ENCODE assay signal across 8 cellular contexts in genomic region chr17:5111402-5112204, GRCh38. TPM values are rescaled to one million over a fixed set of nuclear protein-coding genes. Genes with fewer than 3 reads are reported as not detected.
A peak's percentile ranks its signal among the peaks of the same experiment; 100 is the strongest.
DNase-seq lines count a peak whose midpoint lies in the region; ATAC-seq and TF ChIP-seq lines count a peak whose summit lies in the region.

Gene ZNF232, minus strand, starts transcription at chr17:5111878. Its CDS starts 56 bp downstream, at chr17:5111822.

- H3K27me3 Mint-ChIP-seq in activated naive CD8-positive, alpha-beta T cell treated with anti-CD3 and anti-CD28 coated beads, Interleukin-2, amount 50 U/mL, for 24 hours = peaks cover 14% of the 10 kb centered on the region

- H3K4me3 Mint-ChIP-seq in activated naive CD8-positive, alpha-beta T cell treated with anti-CD3 and anti-CD28 coated beads, Interleukin-2, amount 50 U/mL, for 24 hours = peak within 1 kb of the TSS; percentile 85

- peaks cover 62% of the 10 kb centered on the region for H3K36me3 Mint-ChIP-seq in activated naive CD8-positive, alpha-beta T cell treated with anti-CD3 and anti-CD28 coated beads, Interleukin-2, amount 50 U/mL, for 24 hours (ENCODE audit: low read depth)

- TF ChIP-seq CTCF in GM06990 (IDR thresholded peaks at IDR 0.05; ENCODE audit: insufficient read depth, low read length, poor library complexity, severe bottlenecking) (peak; percentile 2), cardiac muscle cell (IDR thresholded peaks at IDR 0.05; ENCODE audit: low read depth, low read length) (no peak), parathyroid adenoma (IDR thresholded peaks at IDR 0.05) (no peak), tibial nerve (IDR thresholded peaks at IDR 0.05) (peak in 2 of 5 experiments; percentile 14 to 44)

- H3K9me3 ChIP-seq in cardiac muscle cell (ENCODE audit: low read depth) (no peaks in the 10 kb centered on the region), parathyroid adenoma (ENCODE audit: control insufficient read depth, low read length) (no peaks in the 10 kb centered on the region), tibial nerve (peaks cover 0 to 4% (median 0%) of the 10 kb centered on the region in 4 donors)

- 1% methylated on average over 38 to 45 of the region's 69 CpGs for WGBS in tibial nerve, 2 donors

- peak within 1 kb of the TSS; percentile 77 for H2AFZ ChIP-seq in parathyroid adenoma

- H3K27me3 ChIP-seq in GM06990 (replicated peaks; ENCODE audit: control insufficient read depth, insufficient read depth, low read length) (no peaks in the 10 kb centered on the region), cardiac muscle cell (no peaks in the 10 kb centered on the region), parathyroid adenoma (ENCODE audit: control insufficient read depth, insufficient read depth, low read length) (peaks cover 7% of the 10 kb centered on the region), tibial nerve (peaks cover 0 to 23% of the 10 kb centered on the region in 2 donors)

- H3K79me2 ChIP-seq in parathyroid adenoma = no peaks in the 10 kb centered on the region

- H3K4me1 ChIP-seq in cardiac muscle cell (ENCODE audit: low read depth) = peaks cover 13% of the 10 kb centered on the region
- H3K4me1 ChIP-seq in parathyroid adenoma = no peaks in the 10 kb centered on the region
- H3K4me1 ChIP-seq in tibial nerve = peaks cover 0 to 14% (median 10%) of the 10 kb centered on the region in 4 donors

- DNase-seq in GM06990 (ENCODE audit: extremely low read depth, insufficient read length) (peak; percentile 96), NCI-H1417 (lab: John Stamatoyannopoulos, UW) (peak; percentile 90 to 96 (median 92)), SW480 (ENCODE audit: low spot score) (peak; percentile 95), cardiac muscle cell (ENCODE audit: low read depth in 1 of 2, low spot score in 1 of 2) (peak; percentile 96 to 98), tibial nerve (ENCODE audit: low spot score in 2 of 2) (peak; percentile 73 to 81)
- DNase-seq in activated naive CD8-positive, alpha-beta T cell treated with anti-CD3 and anti-CD28 coated beads, Interleukin-2, amount 50 U/mL, for 24 hours = peak; percentile 95

- no peaks in the 10 kb centered on the region for H3K9me3 Mint-ChIP-seq in activated naive CD8-positive, alpha-beta T cell treated with anti-CD3 and anti-CD28 coated beads, Interleukin-2, amount 50 U/mL, for 24 hours

- H3K4me3 ChIP-seq in GM06990 (replicated peaks; ENCODE audit: low read depth, low read length) (peak within 1 kb of the TSS; percentile 96), cardiac muscle cell (peak within 1 kb of the TSS; percentile 58), parathyroid adenoma (ENCODE audit: low read depth, low read length) (peak within 1 kb of the TSS; percentile 97), tibial nerve (peak within 1 kb of the TSS; percentile 71 to 96 (median 76))

- H3K36me3 ChIP-seq in GM06990 (ENCODE audit: control insufficient read depth, insufficient read depth, low read length) (peaks cover 8% of the 10 kb centered on the region), cardiac muscle cell (no peaks in the 10 kb centered on the region), parathyroid adenoma (ENCODE audit: control insufficient read depth, insufficient read depth, low read length) (no peaks in the 10 kb centered on the region), tibial nerve (peaks cover 0 to 48% (median 0%) of the 10 kb centered on the region in 3 donors)

- H3K4me2 ChIP-seq in parathyroid adenoma (ENCODE audit: low read length) = peak within 1 kb of the TSS; percentile 100

- TF ChIP-seq POLR2A in tibial nerve (IDR thresholded peaks at IDR 0.05) = peak in 1 of 2 donors; percentile 45

- TF ChIP-seq EP300 in tibial nerve (IDR thresholded peaks at IDR 0.05) = peak; percentile 86 to 88

- H3K4me1 Mint-ChIP-seq in activated naive CD8-positive, alpha-beta T cell treated with anti-CD3 and anti-CD28 coated beads, Interleukin-2, amount 50 U/mL, for 24 hours = peaks cover 32% of the 10 kb centered on the region

- peak within 1 kb of the TSS; percentile 64 for H3K27ac Mint-ChIP-seq in activated naive CD8-positive, alpha-beta T cell treated with anti-CD3 and anti-CD28 coated beads, Interleukin-2, amount 50 U/mL, for 24 hours

- H3K9ac ChIP-seq in parathyroid adenoma = no peak within 1 kb of the TSS

- ATAC-seq in HG02623 (IDR thresholded peaks at IDR 0.05; ENCODE audit: unreplicated experiment) = peak; percentile 77
- peak; percentile 88 for ATAC-seq in activated naive CD8-positive, alpha-beta T cell treated with anti-CD3 and anti-CD28 coated beads, Interleukin-2, amount 50 U/mL, for 24 hours

- H3K27ac ChIP-seq in cardiac muscle cell (peak within 1 kb of the TSS; percentile 72), parathyroid adenoma (peak within 1 kb of the TSS; percentile 54), tibial nerve (peak within 1 kb of the TSS; percentile 39 to 79 (median 72))

RNA-seq across cellular contexts. Expression of gene ZNF232, which starts in this region (rescaled TPM):
- total RNA-seq in cardiac muscle cell = 14.2 and 21.0 TPM in 2 replicates
- polyA plus RNA-seq in cardiac muscle cell = 13.8 and 18.2 TPM in 2 replicates
- total RNA-seq in tibial nerve = 10 to 100 TPM in 2 of 4 donors, 1 to 10 TPM in 2; 7.3 to 16.4 (median 9.8) TPM

Comparison
In these comparisons a context has a peak if more than half of its experiments do, and no peak if none do; other contexts are left out.
1. Peak in every context shown above with its lines: DNase-seq, ATAC-seq, H3K4me3 ChIP-seq and H3K27ac ChIP-seq.